ENCODE assay signal across 10 cellular contexts in the genomic region with DNA sequence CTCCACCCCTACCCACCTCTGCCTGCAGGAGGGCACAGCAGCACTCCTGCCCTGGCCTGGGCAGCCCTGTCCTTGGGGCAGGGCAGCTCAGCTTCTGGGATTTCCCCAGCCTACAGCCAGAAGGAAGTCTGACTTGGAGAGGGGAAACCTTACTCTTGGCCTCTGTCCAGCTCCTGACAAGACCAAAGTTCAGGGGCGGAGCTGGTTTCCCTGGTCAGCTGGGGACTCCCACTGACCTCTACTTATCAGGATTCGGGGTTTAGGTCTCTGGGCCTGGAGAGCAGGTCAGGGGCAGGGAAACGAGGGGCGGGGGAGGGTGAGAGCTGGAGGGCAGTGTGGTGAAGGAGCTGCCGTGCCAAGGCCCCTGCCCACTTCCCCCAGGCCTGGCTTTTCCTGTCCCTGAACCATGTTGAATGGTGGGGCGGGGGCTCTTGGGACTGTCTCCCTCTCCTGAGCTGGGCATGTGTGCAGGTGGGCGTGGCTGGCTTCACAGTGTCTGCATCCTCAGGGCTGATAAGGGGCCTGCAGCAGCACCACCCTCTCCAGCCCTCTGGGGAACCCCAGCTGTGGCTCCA. TPM values are rescaled to one million over a fixed set of nuclear protein-coding genes. Genes with fewer than 3 reads are reported as not detected.
DNase-seq lines count a peak whose midpoint lies in the region; ATAC-seq, FAIRE-seq and TF ChIP-seq lines count a peak whose summit lies in the region.
"Had no signal": no experiment of that assay in that cellular context is flagged by ENCODE, and none has a peak within 500 bp of the region (broad histone marks: within the 10 kb centered on the region; RNA-seq: fewer than 3 reads in every experiment).

No MANE protein-coding gene starts in this region.

- peak; percentile 72 for DNase-seq in ELR (ENCODE audit: low read depth)
- DNase-seq in SK-N-DZ (ENCODE audit: low spot score) = peak; percentile 53
- DNase-seq in fibroblast of the conjunctiva (ENCODE audit: low read depth) = peak; percentile 24
- DNase-seq in pancreas = peak in 5 of 6 donors; percentile 62 to 86 (median 67)
- no peak for DNase-seq in T-helper 2 cell
- DNase-seq in epidermal melanocyte (ENCODE audit: insufficient read length, low spot score) = no peak
- DNase-seq in NCI-H146 treated with DMSO at 0.1 percent for 48 hours (lab: John Stamatoyannopoulos, UW; ENCODE audit: unreplicated experiment) = no peak
- DNase-seq: amniotic stem cell, SIG-M5 had no signal

- intact Hi-C loops in pancreas (cut with DNase I) = loop anchor here in 2 of 3 donors (5.0 kb wide), 2 partner anchors 63 to 73 kb away; no protein-coding TSS in a partner anchor

- ATAC-seq in pancreas (peak; percentile 77 to 91 (median 85)), GM21526 (IDR thresholded peaks at IDR 0.05; ENCODE audit: low FRiP score, unreplicated experiment) (no peak)

- H3K27ac ChIP-seq in pancreas = peak overlapping the region in 1 of 4 donors; percentile 11

- WGBS in pancreas, 2 donors = 18 to 22% methylated on average over 6 to 7 of the region's 7 CpGs

- H3K4me3 ChIP-seq in pancreas = no peak overlapping the region

- no peaks in the 10 kb centered on the region for H3K27me3 ChIP-seq in pancreas

- H3K4me1 ChIP-seq in pancreas = peaks cover 0 to 21% (median 4%) of the 10 kb centered on the region in 3 donors

- FAIRE-seq in pancreas (lab: Jason Lieb, UNC) = no peak

- H3K9me3 ChIP-seq in pancreas = no peaks in the 10 kb centered on the region

- no peaks in the 10 kb centered on the region for H3K36me3 ChIP-seq in pancreas

- no peak for TF ChIP-seq CTCF in pancreas (IDR thresholded peaks at IDR 0.05)

RNA-seq across cellular contexts. Expression of a gene that starts 16.8 kb away (rescaled TPM):
- 6.4 and 7.0 TPM in 2 replicates for polyA plus RNA-seq in SK-N-DZ (2014; cell fraction: cytosol; rRNA removed)
- polyA plus RNA-seq in SK-N-DZ (2014; cell fraction: nucleus; rRNA removed) = 5.3 and 9.6 TPM in 2 replicates
- total RNA-seq in pancreas = 10 to 100 TPM in 1 of 6 donors, 1 to 10 TPM in 5; 6.4 to 12.9 (median 8.3) TPM
- 1 to 10 TPM; 2.9 to 3.5 TPM for polyA plus RNA-seq in pancreas

RNA-seq across cellular contexts. Expression of a gene that starts 55.4 kb away (rescaled TPM):
- polyA plus RNA-seq in SK-N-DZ (2014; cell fraction: cytosol; rRNA removed) = not detected in 2 replicates
- polyA plus RNA-seq in SK-N-DZ (2014; cell fraction: nucleus; rRNA removed) = not detected in 2 replicates
- not detected for total RNA-seq in pancreas
- polyA plus RNA-seq in pancreas = under 1 TPM in 1 of 2 donors, not detected in 1; 0.14 TPM

Comparison
In these comparisons a context has a peak if more than half of its experiments do, and no peak if none do; other contexts are left out.
1. DNase-seq: peak in ELR (single experiment), SK-N-DZ (single experiment), fibroblast of the conjunctiva (single experiment) and pancreas (5 of 6); none in T-helper 2 cell (0 of 5), epidermal melanocyte (single experiment) and NCI-H146 treated with DMSO at 0.1 percent for 48 hours (single experiment).